ENCODE assay signal across 2 cellular contexts in the genomic region with DNA sequence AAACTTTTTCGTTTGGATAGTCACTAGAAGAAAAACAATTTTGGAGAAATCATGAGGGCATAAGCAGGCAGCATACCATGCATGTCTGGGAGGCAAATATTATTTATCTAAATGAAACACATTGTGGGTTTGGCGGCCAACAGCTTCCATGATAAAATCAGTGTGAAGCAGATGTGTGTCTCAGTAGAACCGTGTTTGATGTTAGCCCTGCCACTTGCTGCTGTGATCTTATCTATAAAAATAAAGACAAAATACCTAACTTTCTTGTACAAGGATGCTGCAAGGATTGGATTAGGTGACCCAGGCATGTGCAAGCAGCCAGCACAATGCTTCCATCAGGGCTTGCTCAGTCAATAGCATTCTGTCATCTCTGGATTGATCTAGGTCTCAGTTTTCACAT.
TF ChIP-seq lines count a peak whose summit lies in the region.

No MANE protein-coding gene starts in this region.

TF ChIP-seq in SK-N-SH, 30 proteins besides CTCF, POLR2A, EP300 and RAD21 (continued from another document):
- TF ChIP-seq FOSL2 (IDR thresholded peaks at IDR 0.05; ENCODE audit: borderline replicate concordance, low read depth) (no peak), GATA2 (CRISPR knock-in tag; IDR thresholded peaks at IDR 0.05) (peak; percentile 89), FOXJ3 (CRISPR knock-in tag; IDR thresholded peaks at IDR 0.05) (no peak), NRF1 (IDR thresholded peaks at IDR 0.05; ENCODE audit: low read depth, low read length) (no peak)

TF ChIP-seq in SK-N-SH treated with all-trans-retinoic acid at 6 μM for 48 hours, 23 proteins besides CTCF, POLR2A, EP300 and RAD21 (continued from another document):
- TF ChIP-seq GLIS3 (CRISPR knock-in tag; IDR thresholded peaks at IDR 0.05) (no peak), ZC3H10 (CRISPR knock-in tag; IDR thresholded peaks at IDR 0.05) (no peak), ZFP30 (CRISPR knock-in tag; IDR thresholded peaks at IDR 0.05) (no peak), ZNF565 (CRISPR knock-in tag; conservative IDR thresholded peaks at IDR 0.05; ENCODE audit: low read depth) (no peak), ARNTL (CRISPR knock-in tag; IDR thresholded peaks at IDR 0.05; ENCODE audit: borderline replicate concordance, low read depth) (no peak), ESRRG (CRISPR knock-in tag; IDR thresholded peaks at IDR 0.05) (no peak), ZNF70 (CRISPR knock-in tag; IDR thresholded peaks at IDR 0.05) (no peak), ISL1 (CRISPR knock-in tag; IDR thresholded peaks at IDR 0.05) (no peak), SNAI2 (CRISPR knock-in tag; IDR thresholded peaks at IDR 0.05) (no peak), OSR1 (CRISPR knock-in tag; IDR thresholded peaks at IDR 0.05) (no peak), BACH2 (CRISPR knock-in tag; IDR thresholded peaks at IDR 0.05; ENCODE audit: borderline replicate concordance) (no peak), TOX (CRISPR knock-in tag; IDR thresholded peaks at IDR 0.05; ENCODE audit: borderline replicate concordance) (no peak), PPARA (CRISPR knock-in tag; IDR thresholded peaks at IDR 0.05; ENCODE audit: borderline replicate concordance) (no peak), TCF4 (CRISPR knock-in tag; IDR thresholded peaks at IDR 0.05; ENCODE audit: borderline replicate concordance) (no peak)
- TF ChIP-seq, protein P1, sequence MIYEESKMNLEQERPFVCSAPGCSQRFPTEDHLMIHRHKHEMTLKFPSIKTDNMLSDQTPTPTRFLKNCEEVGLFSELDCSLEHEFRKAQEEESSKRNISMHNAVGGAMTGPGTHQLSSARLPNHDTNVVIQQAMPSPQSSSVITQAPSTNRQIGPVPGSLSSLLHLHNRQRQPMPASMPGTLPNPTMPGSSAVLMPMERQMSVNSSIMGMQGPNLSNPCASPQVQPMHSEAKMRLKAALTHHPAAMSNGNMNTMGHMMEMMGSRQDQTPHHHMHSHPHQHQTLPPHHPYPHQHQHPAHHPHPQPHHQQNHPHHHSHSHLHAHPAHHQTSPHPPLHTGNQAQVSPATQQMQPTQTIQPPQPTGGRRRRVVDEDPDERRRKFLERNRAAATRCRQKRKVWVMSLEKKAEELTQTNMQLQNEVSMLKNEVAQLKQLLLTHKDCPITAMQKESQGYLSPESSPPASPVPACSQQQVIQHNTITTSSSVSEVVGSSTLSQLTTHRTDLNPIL (CRISPR knock-in tag; IDR thresholded peaks at IDR 0.05; ENCODE audit: low read depth), result no peak
- TF ChIP-seq, protein P2, sequence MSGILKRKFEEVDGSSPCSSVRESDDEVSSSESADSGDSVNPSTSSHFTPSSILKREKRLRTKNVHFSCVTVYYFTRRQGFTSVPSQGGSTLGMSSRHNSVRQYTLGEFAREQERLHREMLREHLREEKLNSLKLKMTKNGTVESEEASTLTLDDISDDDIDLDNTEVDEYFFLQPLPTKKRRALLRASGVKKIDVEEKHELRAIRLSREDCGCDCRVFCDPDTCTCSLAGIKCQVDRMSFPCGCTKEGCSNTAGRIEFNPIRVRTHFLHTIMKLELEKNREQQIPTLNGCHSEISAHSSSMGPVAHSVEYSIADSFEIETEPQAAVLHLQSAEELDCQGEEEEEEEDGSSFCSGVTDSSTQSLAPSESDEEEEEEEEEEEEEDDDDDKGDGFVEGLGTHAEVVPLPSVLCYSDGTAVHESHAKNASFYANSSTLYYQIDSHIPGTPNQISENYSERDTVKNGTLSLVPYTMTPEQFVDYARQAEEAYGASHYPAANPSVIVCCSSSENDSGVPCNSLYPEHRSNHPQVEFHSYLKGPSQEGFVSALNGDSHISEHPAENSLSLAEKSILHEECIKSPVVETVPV (CRISPR knock-in tag; IDR thresholded peaks at IDR 0.05), result no peak
- TF ChIP-seq, protein P3, sequence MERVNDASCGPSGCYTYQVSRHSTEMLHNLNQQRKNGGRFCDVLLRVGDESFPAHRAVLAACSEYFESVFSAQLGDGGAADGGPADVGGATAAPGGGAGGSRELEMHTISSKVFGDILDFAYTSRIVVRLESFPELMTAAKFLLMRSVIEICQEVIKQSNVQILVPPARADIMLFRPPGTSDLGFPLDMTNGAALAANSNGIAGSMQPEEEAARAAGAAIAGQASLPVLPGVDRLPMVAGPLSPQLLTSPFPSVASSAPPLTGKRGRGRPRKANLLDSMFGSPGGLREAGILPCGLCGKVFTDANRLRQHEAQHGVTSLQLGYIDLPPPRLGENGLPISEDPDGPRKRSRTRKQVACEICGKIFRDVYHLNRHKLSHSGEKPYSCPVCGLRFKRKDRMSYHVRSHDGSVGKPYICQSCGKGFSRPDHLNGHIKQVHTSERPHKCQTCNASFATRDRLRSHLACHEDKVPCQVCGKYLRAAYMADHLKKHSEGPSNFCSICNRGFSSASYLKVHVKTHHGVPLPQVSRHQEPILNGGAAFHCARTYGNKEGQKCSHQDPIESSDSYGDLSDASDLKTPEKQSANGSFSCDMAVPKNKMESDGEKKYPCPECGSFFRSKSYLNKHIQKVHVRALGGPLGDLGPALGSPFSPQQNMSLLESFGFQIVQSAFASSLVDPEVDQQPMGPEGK (CRISPR knock-in tag; IDR thresholded peaks at IDR 0.05; ENCODE audit: borderline replicate concordance), result no peak
